1 cellular context compared by ENCODE assay signal in the genomic region with DNA sequence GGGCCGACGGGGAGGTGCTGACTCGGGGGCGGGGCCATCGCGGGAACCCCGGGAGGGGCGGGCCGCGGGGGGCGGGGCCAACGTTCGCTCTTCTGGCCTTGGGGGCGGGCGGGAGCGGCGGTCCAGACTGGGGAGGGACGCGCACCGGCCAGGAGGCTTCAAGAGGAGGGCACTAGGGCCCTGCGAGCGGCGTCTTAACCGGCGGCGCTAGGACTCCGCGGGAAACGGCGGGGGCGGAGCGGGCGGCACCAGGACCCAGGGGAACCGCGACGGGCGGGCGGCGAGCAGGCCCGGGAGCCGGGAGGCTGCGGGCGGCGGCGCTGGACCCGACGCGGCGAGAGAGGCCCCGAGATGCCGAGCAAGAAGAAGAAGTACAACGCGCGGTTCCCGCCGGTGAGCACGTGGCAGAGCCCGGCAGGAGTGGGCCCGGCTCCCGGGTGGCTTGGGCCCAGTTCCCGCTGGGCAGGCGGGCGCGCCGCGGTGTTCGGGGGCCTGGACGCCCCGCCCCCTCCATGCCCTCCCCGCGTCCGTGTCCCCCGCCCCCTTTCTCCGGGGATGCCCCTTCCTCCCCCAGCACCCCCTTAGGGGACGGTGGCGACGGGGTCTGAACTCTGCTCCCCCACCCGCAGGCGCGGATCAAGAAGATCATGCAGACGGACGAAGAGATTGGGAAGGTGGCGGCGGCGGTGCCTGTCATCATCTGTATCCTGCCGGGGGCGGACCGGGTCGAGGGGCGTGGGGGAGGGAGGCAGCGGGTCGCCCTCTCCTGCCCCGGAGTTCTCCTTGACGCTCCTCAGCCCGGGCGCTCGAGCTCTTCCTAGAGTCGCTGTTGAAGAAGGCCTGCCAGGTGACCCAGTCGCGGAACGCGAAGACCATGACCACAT.
TF ChIP-seq lines count a peak whose summit lies in the region.

A gene with protein sequence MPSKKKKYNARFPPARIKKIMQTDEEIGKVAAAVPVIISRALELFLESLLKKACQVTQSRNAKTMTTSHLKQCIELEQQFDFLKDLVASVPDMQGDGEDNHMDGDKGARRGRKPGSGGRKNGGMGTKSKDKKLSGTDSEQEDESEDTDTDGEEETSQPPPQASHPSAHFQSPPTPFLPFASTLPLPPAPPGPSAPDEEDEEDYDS (plus strand): TSS at position 276 of the 884 bp plus-strand sequence. CDS start 76 bp downstream, at position 352.

TF ChIP-seq in GM12878, 131 proteins besides CTCF, POLR2A, EP300 and RAD21 (continued from another document and continues in another):
- TF ChIP-seq, protein P1, sequence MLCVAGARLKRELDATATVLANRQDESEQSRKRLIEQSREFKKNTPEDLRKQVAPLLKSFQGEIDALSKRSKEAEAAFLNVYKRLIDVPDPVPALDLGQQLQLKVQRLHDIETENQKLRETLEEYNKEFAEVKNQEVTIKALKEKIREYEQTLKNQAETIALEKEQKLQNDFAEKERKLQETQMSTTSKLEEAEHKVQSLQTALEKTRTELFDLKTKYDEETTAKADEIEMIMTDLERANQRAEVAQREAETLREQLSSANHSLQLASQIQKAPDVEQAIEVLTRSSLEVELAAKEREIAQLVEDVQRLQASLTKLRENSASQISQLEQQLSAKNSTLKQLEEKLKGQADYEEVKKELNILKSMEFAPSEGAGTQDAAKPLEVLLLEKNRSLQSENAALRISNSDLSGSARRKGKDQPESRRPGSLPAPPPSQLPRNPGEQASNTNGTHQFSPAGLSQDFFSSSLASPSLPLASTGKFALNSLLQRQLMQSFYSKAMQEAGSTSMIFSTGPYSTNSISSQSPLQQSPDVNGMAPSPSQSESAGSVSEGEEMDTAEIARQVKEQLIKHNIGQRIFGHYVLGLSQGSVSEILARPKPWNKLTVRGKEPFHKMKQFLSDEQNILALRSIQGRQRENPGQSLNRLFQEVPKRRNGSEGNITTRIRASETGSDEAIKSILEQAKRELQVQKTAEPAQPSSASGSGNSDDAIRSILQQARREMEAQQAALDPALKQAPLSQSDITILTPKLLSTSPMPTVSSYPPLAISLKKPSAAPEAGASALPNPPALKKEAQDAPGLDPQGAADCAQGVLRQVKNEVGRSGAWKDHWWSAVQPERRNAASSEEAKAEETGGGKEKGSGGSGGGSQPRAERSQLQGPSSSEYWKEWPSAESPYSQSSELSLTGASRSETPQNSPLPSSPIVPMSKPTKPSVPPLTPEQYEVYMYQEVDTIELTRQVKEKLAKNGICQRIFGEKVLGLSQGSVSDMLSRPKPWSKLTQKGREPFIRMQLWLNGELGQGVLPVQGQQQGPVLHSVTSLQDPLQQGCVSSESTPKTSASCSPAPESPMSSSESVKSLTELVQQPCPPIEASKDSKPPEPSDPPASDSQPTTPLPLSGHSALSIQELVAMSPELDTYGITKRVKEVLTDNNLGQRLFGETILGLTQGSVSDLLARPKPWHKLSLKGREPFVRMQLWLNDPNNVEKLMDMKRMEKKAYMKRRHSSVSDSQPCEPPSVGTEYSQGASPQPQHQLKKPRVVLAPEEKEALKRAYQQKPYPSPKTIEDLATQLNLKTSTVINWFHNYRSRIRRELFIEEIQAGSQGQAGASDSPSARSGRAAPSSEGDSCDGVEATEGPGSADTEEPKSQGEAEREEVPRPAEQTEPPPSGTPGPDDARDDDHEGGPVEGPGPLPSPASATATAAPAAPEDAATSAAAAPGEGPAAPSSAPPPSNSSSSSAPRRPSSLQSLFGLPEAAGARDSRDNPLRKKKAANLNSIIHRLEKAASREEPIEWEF (IDR thresholded peaks at IDR 0.05; ENCODE audit: insufficient replicate concordance, low read depth, low read length): no peak
- TF ChIP-seq NFXL1 (IDR thresholded peaks at IDR 0.05; ENCODE audit: borderline replicate concordance): peak; percentile 93
- TF ChIP-seq, protein P2, sequence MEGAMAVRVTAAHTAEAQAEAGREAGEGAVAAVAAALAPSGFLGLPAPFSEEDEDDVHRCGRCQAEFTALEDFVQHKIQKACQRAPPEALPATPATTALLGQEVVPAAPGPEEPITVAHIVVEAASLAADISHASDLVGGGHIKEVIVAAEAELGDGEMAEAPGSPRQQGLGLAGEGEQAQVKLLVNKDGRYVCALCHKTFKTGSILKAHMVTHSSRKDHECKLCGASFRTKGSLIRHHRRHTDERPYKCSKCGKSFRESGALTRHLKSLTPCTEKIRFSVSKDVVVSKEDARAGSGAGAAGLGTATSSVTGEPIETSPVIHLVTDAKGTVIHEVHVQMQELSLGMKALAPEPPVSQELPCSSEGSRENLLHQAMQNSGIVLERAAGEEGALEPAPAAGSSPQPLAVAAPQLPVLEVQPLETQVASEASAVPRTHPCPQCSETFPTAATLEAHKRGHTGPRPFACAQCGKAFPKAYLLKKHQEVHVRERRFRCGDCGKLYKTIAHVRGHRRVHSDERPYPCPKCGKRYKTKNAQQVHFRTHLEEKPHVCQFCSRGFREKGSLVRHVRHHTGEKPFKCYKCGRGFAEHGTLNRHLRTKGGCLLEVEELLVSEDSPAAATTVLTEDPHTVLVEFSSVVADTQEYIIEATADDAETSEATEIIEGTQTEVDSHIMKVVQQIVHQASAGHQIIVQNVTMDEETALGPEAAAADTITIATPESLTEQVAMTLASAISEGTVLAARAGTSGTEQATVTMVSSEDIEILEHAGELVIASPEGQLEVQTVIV (IDR thresholded peaks at IDR 0.05; ENCODE audit: borderline replicate concordance, partially characterized antibody): peak; percentile 97
- peak; percentile 85 for TF ChIP-seq TARDBP (IDR thresholded peaks at IDR 0.05; ENCODE audit: borderline replicate concordance)
- TF ChIP-seq RFX5 (IDR thresholded peaks at IDR 0.05; ENCODE audit: low read depth, low read length): peak; percentile 49; the same call in 1 of the 2 replicates
- TF ChIP-seq MYC (IDR thresholded peaks at IDR 0.05; ENCODE audit: insufficient read depth, insufficient read length, insufficient replicate concordance, low read length, severe bottlenecking): peak; percentile 23
- TF ChIP-seq, protein P3, sequence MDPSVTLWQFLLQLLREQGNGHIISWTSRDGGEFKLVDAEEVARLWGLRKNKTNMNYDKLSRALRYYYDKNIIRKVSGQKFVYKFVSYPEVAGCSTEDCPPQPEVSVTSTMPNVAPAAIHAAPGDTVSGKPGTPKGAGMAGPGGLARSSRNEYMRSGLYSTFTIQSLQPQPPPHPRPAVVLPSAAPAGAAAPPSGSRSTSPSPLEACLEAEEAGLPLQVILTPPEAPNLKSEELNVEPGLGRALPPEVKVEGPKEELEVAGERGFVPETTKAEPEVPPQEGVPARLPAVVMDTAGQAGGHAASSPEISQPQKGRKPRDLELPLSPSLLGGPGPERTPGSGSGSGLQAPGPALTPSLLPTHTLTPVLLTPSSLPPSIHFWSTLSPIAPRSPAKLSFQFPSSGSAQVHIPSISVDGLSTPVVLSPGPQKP (IDR thresholded peaks at IDR 0.05; ENCODE audit: low read depth, low read length): peak; percentile 77; the same call in 1 of the 2 replicates
- no peak for TF ChIP-seq ZZZ3 (IDR thresholded peaks at IDR 0.05; ENCODE audit: control insufficient read depth, insufficient read length, low read depth)
- peak; percentile 25; the same call in 1 of the 2 replicates for TF ChIP-seq ZNF217 (IDR thresholded peaks at IDR 0.05)
- no peak for TF ChIP-seq FOXM1 (IDR thresholded peaks at IDR 0.05; ENCODE audit: low read depth, low read length)
- TF ChIP-seq, protein P4, sequence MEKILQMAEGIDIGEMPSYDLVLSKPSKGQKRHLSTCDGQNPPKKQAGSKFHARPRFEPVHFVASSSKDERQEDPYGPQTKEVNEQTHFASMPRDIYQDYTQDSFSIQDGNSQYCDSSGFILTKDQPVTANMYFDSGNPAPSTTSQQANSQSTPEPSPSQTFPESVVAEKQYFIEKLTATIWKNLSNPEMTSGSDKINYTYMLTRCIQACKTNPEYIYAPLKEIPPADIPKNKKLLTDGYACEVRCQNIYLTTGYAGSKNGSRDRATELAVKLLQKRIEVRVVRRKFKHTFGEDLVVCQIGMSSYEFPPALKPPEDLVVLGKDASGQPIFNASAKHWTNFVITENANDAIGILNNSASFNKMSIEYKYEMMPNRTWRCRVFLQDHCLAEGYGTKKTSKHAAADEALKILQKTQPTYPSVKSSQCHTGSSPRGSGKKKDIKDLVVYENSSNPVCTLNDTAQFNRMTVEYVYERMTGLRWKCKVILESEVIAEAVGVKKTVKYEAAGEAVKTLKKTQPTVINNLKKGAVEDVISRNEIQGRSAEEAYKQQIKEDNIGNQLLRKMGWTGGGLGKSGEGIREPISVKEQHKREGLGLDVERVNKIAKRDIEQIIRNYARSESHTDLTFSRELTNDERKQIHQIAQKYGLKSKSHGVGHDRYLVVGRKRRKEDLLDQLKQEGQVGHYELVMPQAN (conservative IDR thresholded peaks at IDR 0.05): peak; percentile 90
- TF ChIP-seq TBL1XR1 (IDR thresholded peaks at IDR 0.05; ENCODE audit: low read depth, low read length): peak; percentile 95
- TF ChIP-seq, protein P5, sequence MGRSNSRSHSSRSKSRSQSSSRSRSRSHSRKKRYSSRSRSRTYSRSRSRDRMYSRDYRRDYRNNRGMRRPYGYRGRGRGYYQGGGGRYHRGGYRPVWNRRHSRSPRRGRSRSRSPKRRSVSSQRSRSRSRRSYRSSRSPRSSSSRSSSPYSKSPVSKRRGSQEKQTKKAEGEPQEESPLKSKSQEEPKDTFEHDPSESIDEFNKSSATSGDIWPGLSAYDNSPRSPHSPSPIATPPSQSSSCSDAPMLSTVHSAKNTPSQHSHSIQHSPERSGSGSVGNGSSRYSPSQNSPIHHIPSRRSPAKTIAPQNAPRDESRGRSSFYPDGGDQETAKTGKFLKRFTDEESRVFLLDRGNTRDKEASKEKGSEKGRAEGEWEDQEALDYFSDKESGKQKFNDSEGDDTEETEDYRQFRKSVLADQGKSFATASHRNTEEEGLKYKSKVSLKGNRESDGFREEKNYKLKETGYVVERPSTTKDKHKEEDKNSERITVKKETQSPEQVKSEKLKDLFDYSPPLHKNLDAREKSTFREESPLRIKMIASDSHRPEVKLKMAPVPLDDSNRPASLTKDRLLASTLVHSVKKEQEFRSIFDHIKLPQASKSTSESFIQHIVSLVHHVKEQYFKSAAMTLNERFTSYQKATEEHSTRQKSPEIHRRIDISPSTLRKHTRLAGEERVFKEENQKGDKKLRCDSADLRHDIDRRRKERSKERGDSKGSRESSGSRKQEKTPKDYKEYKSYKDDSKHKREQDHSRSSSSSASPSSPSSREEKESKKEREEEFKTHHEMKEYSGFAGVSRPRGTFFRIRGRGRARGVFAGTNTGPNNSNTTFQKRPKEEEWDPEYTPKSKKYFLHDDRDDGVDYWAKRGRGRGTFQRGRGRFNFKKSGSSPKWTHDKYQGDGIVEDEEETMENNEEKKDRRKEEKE (IDR thresholded peaks at IDR 0.05): peak; percentile 69; the same call in 1 of the 2 replicates
- TF ChIP-seq SIX5 (IDR thresholded peaks at IDR 0.05; ENCODE audit: low read depth, low read length, severe bottlenecking): peak; percentile 36
- TF ChIP-seq, protein P6, sequence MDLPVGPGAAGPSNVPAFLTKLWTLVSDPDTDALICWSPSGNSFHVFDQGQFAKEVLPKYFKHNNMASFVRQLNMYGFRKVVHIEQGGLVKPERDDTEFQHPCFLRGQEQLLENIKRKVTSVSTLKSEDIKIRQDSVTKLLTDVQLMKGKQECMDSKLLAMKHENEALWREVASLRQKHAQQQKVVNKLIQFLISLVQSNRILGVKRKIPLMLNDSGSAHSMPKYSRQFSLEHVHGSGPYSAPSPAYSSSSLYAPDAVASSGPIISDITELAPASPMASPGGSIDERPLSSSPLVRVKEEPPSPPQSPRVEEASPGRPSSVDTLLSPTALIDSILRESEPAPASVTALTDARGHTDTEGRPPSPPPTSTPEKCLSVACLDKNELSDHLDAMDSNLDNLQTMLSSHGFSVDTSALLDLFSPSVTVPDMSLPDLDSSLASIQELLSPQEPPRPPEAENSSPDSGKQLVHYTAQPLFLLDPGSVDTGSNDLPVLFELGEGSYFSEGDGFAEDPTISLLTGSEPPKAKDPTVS (IDR thresholded peaks at IDR 0.05; ENCODE audit: low read depth, low read length): peak; percentile 65
- peak; percentile 74 to 87 for TF ChIP-seq BHLHE40 (IDR thresholded peaks at IDR 0.05; ENCODE audit: borderline replicate concordance in 1 of 2, low read depth in 2 of 2, low read length in 1 of 2)
- TF ChIP-seq SMAD1 (IDR thresholded peaks at IDR 0.05; ENCODE audit: low read depth, partially characterized antibody): no peak
- peak; percentile 5 to 82; a peak in 1 of 4 replicates for TF ChIP-seq SRF (IDR thresholded peaks at IDR 0.05; ENCODE audit: low read depth in 2 of 2, low read length in 2 of 2)
- TF ChIP-seq STAT1 (conservative IDR thresholded peaks at IDR 0.05): peak; percentile 88; the same call in 1 of the 2 replicates
- peak; percentile 90 for TF ChIP-seq RELA (IDR thresholded peaks at IDR 0.05; ENCODE audit: borderline replicate concordance, partially characterized antibody)
- no peak for TF ChIP-seq FOS (IDR thresholded peaks at IDR 0.05; ENCODE audit: borderline replicate concordance, extremely low read depth, insufficient read length)
- TF ChIP-seq SREBF1 (IDR thresholded peaks at IDR 0.05; ENCODE audit: low read length): no peak
- peak; percentile 69 for TF ChIP-seq HCFC1 (IDR thresholded peaks at IDR 0.05; ENCODE audit: low read length)
- TF ChIP-seq MYB (IDR thresholded peaks at IDR 0.05; ENCODE audit: borderline replicate concordance, low read depth, low read length): peak; percentile 71; the same call in 1 of the 2 replicates
- peak; percentile 78; the same call in 1 of the 2 replicates for TF ChIP-seq TCF12 (IDR thresholded peaks at IDR 0.05; ENCODE audit: low read depth, low read length)
- TF ChIP-seq BACH1 (IDR thresholded peaks at IDR 0.05; ENCODE audit: borderline replicate concordance): peak; percentile 90
- peak; percentile 68; the same call in 1 of the 2 replicates for TF ChIP-seq ESRRA (IDR thresholded peaks at IDR 0.05; ENCODE audit: low read length)
- TF ChIP-seq MXI1 (IDR thresholded peaks at IDR 0.05; ENCODE audit: low read depth, low read length): peak; percentile 43
- TF ChIP-seq RUNX3 (IDR thresholded peaks at IDR 0.05; ENCODE audit: low read length): peak; percentile 88
- peak; percentile 71 for TF ChIP-seq KLF5 (IDR thresholded peaks at IDR 0.05; ENCODE audit: partially characterized antibody)
- peak; percentile 70; the same call in 1 of the 2 replicates for TF ChIP-seq ZSCAN29 (IDR thresholded peaks at IDR 0.05)
- TF ChIP-seq, protein P7, sequence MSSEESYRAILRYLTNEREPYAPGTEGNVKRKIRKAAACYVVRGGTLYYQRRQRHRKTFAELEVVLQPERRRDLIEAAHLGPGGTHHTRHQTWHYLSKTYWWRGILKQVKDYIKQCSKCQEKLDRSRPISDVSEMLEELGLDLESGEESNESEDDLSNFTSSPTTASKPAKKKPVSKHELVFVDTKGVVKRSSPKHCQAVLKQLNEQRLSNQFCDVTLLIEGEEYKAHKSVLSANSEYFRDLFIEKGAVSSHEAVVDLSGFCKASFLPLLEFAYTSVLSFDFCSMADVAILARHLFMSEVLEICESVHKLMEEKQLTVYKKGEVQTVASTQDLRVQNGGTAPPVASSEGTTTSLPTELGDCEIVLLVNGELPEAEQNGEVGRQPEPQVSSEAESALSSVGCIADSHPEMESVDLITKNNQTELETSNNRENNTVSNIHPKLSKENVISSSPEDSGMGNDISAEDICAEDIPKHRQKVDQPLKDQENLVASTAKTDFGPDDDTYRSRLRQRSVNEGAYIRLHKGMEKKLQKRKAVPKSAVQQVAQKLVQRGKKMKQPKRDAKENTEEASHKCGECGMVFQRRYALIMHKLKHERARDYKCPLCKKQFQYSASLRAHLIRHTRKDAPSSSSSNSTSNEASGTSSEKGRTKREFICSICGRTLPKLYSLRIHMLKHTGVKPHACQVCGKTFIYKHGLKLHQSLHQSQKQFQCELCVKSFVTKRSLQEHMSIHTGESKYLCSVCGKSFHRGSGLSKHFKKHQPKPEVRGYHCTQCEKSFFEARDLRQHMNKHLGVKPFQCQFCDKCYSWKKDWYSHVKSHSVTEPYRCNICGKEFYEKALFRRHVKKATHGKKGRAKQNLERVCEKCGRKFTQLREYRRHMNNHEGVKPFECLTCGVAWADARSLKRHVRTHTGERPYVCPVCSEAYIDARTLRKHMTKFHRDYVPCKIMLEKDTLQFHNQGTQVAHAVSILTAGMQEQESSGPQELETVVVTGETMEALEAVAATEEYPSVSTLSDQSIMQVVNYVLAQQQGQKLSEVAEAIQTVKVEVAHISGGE (CRISPR knock-in tag; IDR thresholded peaks at IDR 0.05): no peak
- TF ChIP-seq STAT3 (IDR thresholded peaks at IDR 0.05; ENCODE audit: low read depth, low read length): no peak
